20 cellular contexts compared by ENCODE assay signal in the genomic region with DNA sequence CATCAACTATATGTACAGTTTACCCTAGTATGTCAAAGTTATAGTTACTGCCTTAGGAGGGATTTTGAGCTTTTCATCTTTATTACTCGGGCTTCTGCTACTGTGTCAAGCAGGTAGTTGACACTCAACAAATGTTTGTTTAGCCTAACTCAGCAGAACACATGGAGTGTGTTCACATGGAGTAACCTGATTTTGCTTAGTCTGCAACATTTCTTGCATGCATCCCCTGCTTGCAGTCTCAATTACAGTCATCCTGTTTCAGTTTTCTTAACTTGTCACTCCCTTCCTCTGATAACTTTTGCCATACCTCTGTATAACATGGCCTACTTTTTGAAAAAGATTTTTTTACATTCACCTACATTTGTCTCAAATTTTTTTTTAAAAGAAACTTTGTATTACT.
DNase-seq lines count a peak whose midpoint lies in the region; ATAC-seq, FAIRE-seq and TF ChIP-seq lines count a peak whose summit lies in the region.
"Had no signal": no experiment of that assay in that cellular context is flagged by ENCODE, and none has a peak within 500 bp of the region (broad histone marks: within the 10 kb centered on the region; RNA-seq: fewer than 3 reads in every experiment).

No MANE protein-coding gene starts in this region.

- TF ChIP-seq EP300 in A549 (IDR thresholded peaks at IDR 0.05), result no peak

- H3K4me2 ChIP-seq in A549 (no peak overlapping the region), MM.1S (ENCODE audit: low read depth, low read length) (no peak overlapping the region)
- H3K4me2 ChIP-seq: BLaER1 had no signal

- H3K4me3 ChIP-seq in A549, result no peak overlapping the region
- no peak overlapping the region for H3K4me3 ChIP-seq in MM.1S (ENCODE audit: low read length)
- H3K4me3 ChIP-seq: BLaER1, HAP-1 had no signal

- no peaks in the 10 kb centered on the region for H3K36me3 ChIP-seq in MM.1S (replicated peaks; ENCODE audit: insufficient read depth, low read length)
- H3K36me3 ChIP-seq: BLaER1, HAP-1 had no signal

- no peaks in the 10 kb centered on the region for H3K79me2 ChIP-seq in MM.1S (ENCODE audit: low read length)

- H4K20me1 ChIP-seq in MM.1S (ENCODE audit: insufficient read depth, low read length), result no peaks in the 10 kb centered on the region
- H4K20me1 ChIP-seq: BLaER1 had no signal

- no peak overlapping the region for H3K9ac ChIP-seq in MM.1S (ENCODE audit: low read length)
- H3K9ac ChIP-seq: BLaER1 had no signal

- no peak for TF ChIP-seq RAD21 in A549 (conservative IDR thresholded peaks at IDR 0.05 in 1 of 2, IDR thresholded peaks at IDR 0.05 in 1 of 2)

- H2AFZ ChIP-seq in MM.1S (ENCODE audit: low read length), result no peak overlapping the region

- no peaks in the 10 kb centered on the region for H3K27me3 ChIP-seq in MM.1S (replicated peaks; ENCODE audit: insufficient read depth, low read length)
- H3K27me3 ChIP-seq: BLaER1 had no signal

- no peak for FAIRE-seq in A549 (lab: Jason Lieb, UNC)
- FAIRE-seq: GM12891, H54 had no signal

- TF ChIP-seq CTCF in A549 (IDR thresholded peaks at IDR 0.05), result no peak
- no peak for TF ChIP-seq CTCF in MM.1S (IDR thresholded peaks at IDR 0.05; ENCODE audit: low read length)

- H3F3A ChIP-seq in MM.1S (ENCODE audit: insufficient read depth, low read length), result no peaks in the 10 kb centered on the region

- no peak for TF ChIP-seq POLR2A in A549 (IDR thresholded peaks at IDR 0.05; ENCODE audit: low read length)

- CTCF ChIA-PET in A549 (lab: Yijun Ruan, JAX), result interaction anchor here (0.5 to 1.6 kb wide), 2 partner anchors 290 to 444 kb away, joined by 3 to 5 read pairs; no protein-coding TSS in a partner anchor

- H3K4me1 ChIP-seq in A549 (no peaks in the 10 kb centered on the region), MM.1S (ENCODE audit: low read length) (no peaks in the 10 kb centered on the region)
- H3K4me1 ChIP-seq: Caco-2, HAP-1 had no signal

- H3K9me2 ChIP-seq in MM.1S (replicated peaks; ENCODE audit: insufficient read depth, low read length), result no peaks in the 10 kb centered on the region

- H3K27ac ChIP-seq in A549 (no peak overlapping the region), MM.1S (ENCODE audit: low read length) (no peak overlapping the region)
- H3K27ac ChIP-seq: BLaER1, C4-2B had no signal

- peak; percentile 5 for DNase-seq in NCI-H510A treated with DMSO at 0.1 percent for 48 hours (lab: John Stamatoyannopoulos, UW)
- no peak for DNase-seq in NCI-H510A (lab: John Stamatoyannopoulos, UW)
- DNase-seq in A549 (ENCODE audit: low read depth in 1 of 2, low spot score in 1 of 2), result no peak
- peak; percentile 39 for DNase-seq in MM.1S
- DNase-seq in left kidney (ENCODE audit: low read depth, low spot score), result peak; percentile 36
- no peak for DNase-seq in activated gamma-delta T cell (lab: John Stamatoyannopoulos, UW)
- DNase-seq in amygdala (lab: John Stamatoyannopoulos, UW), result no peak
- DNase-seq: Caco-2; CD4-positive, CD25-positive, alpha-beta regulatory T cell; CD8-positive, alpha-beta T cell; DMS153; DMS79 treated with DMSO at 0.1 percent for 48 hours; GF-D8; GOT3; HFFc6 had no signal

- H3K9me3 ChIP-seq in A549 (no peaks in the 10 kb centered on the region), MM.1S (replicated peaks; ENCODE audit: insufficient read depth, low read length) (no peaks in the 10 kb centered on the region)
- H3K9me3 ChIP-seq: BLaER1, Caco-2, HAP-1 had no signal

- WGBS in A549 (ENCODE audit: missing lambda C conversion rate), result 0% methylated on average over 1 of the region's 1 CpG

- ATAC-seq in A549, result no peak
- ATAC-seq: CD8-positive, alpha-beta T cell had no signal

- POLR2A ChIA-PET in A549 (lab: Yijun Ruan, JAX), result no interaction called here

TF ChIP-seq in A549, 52 proteins besides CTCF, POLR2A, EP300 and RAD21:
- TF ChIP-seq MAFK (IDR thresholded peaks at IDR 0.05; ENCODE audit: partially characterized antibody), result peak; percentile 68
- no peak for TF ChIP-seq ZNF302 (CRISPR knock-in tag; IDR thresholded peaks at IDR 0.05)

Comparison
In these comparisons a context has a peak if more than half of its experiments do, and no peak if none do; other contexts are left out.
1. DNase-seq: peak in NCI-H510A treated with DMSO at 0.1 percent for 48 hours (single experiment), MM.1S (single experiment) and left kidney (single experiment); none in NCI-H510A (single experiment), A549 (0 of 2), activated gamma-delta T cell (single experiment) and amygdala (0 of 56).